In genomic region chr1:151693057-151693651, GRCh38 we compare ENCODE assay signal across 8 cellular contexts. TPM values are rescaled to one million over a fixed set of nuclear protein-coding genes. Genes with fewer than 3 reads are reported as not detected.
DNase-seq lines count a peak whose midpoint lies in the region; ATAC-seq, FAIRE-seq and TF ChIP-seq lines count a peak whose summit lies in the region.

No MANE protein-coding gene starts in this region.

- H3K4me3 ChIP-seq in endodermal cell (ENCODE audit: low read length): no peak overlapping the region
- no peak overlapping the region for H3K4me3 ChIP-seq in pancreas
- H3K4me3 ChIP-seq in MG63: no peak overlapping the region

- DNase-seq in ACHN (peak; percentile 61), GM13976 (ENCODE audit: low spot score) (no peak), NCI-H748 treated with DMSO at 0.1 percent for 48 hours (lab: John Stamatoyannopoulos, UW) (peak; percentile 6), endodermal cell (no peak), pancreas (no peak), MG63 (no peak)
- DNase-seq in stimulated activated CD4-positive, alpha-beta T cell treated with anti-CD3 and anti-CD28 coated beads, Interleukin-2, amount 100 ng/mL, for 48 hours: no peak

- H3K9me3 ChIP-seq in endodermal cell (ENCODE audit: control insufficient read depth, low read length): no peaks in the 10 kb centered on the region
- no peaks in the 10 kb centered on the region for H3K9me3 ChIP-seq in pancreas
- no peaks in the 10 kb centered on the region for H3K9me3 ChIP-seq in MG63

- H3K9ac ChIP-seq in endodermal cell (ENCODE audit: extremely low read depth, low read length, poor library complexity, severe bottlenecking): no peak overlapping the region

- peaks cover 5% of the 10 kb centered on the region for H3K4me1 Mint-ChIP-seq in endodermal cell

- in situ Hi-C loops in ACHN (cut with HindIII; ENCODE audit: low pct_ligation_motif_present, low pct_unique_long_range_greater_than_20kb, low sequenced_read_pairs) (no loop called here), GM13976 (cut with MboI; ENCODE audit: low sequenced_read_pairs, unreplicated experiment) (no loop called here)

- peaks cover 54% of the 10 kb centered on the region for H3K36me3 ChIP-seq in endodermal cell (ENCODE audit: control insufficient read depth, insufficient read depth, low read length)
- H3K36me3 ChIP-seq in pancreas: peaks cover 0 to 11% (median 4%) of the 10 kb centered on the region in 3 donors
- peaks cover 18% of the 10 kb centered on the region for H3K36me3 ChIP-seq in MG63

- FAIRE-seq in pancreas (lab: Jason Lieb, UNC): no peak

- peak in 3 of 4 donors; percentile 66 to 72 (median 69) for ATAC-seq in pancreas
- ATAC-seq in HG03520 (IDR thresholded peaks at IDR 0.05; ENCODE audit: unreplicated experiment): no peak

- H3K27me3 Mint-ChIP-seq in endodermal cell (ENCODE audit: insufficient read depth): no peaks in the 10 kb centered on the region

- H3K36me3 Mint-ChIP-seq in endodermal cell (ENCODE audit: low read depth): peaks cover 46% of the 10 kb centered on the region

- H3K27ac ChIP-seq in endodermal cell (ENCODE audit: low read depth, low read length) (no peak overlapping the region), pancreas (no peak overlapping the region)

- TF ChIP-seq CTCF in GM13976 (IDR thresholded peaks at IDR 0.05; ENCODE audit: borderline replicate concordance, control extremely low read depth, extremely low read depth, insufficient read depth, missing control alignments) (peak; percentile 29), endodermal cell (conservative IDR thresholded peaks at IDR 0.05) (peak; percentile 85), pancreas (IDR thresholded peaks at IDR 0.05) (peak in 2 of 4 donors; percentile 31 to 35)

- WGBS in endodermal cell (ENCODE audit: insufficient coverage in 1 of 2, insufficient read length in 1 of 2), 2 experiments: 54 to 87% methylated on average over 2 to 4 of the region's 4 CpGs
- 79% methylated on average over 4 of the region's 4 CpGs for WGBS in pancreas, 2 donors

- no peaks in the 10 kb centered on the region for H3K27me3 ChIP-seq in endodermal cell (ENCODE audit: control insufficient read depth, insufficient read depth, low read length, poor library complexity, severe bottlenecking)
- H3K27me3 ChIP-seq in pancreas: no peaks in the 10 kb centered on the region
- H3K27me3 ChIP-seq in MG63: no peaks in the 10 kb centered on the region

- no peaks in the 10 kb centered on the region for H3K4me1 ChIP-seq in endodermal cell (ENCODE audit: control insufficient read depth, insufficient read depth, low read length)
- no peaks in the 10 kb centered on the region for H3K4me1 ChIP-seq in pancreas

- no peak overlapping the region for H3K27ac Mint-ChIP-seq in endodermal cell

- intact Hi-C loops in pancreas (cut with DNase I): no loop called here

- H3K4me3 Mint-ChIP-seq in endodermal cell: no peak overlapping the region

- H3K9me3 Mint-ChIP-seq in endodermal cell: no peaks in the 10 kb centered on the region

RNA-seq across cellular contexts. Expression of gene CELF3, which starts 23.4 kb away (rescaled TPM):
- total RNA-seq in endodermal cell (under 1 TPM; 0.24 to 0.40 TPM), pancreas (1 to 10 TPM; 1.1 to 8.6 (median 3.6) TPM)
- polyA plus RNA-seq in endodermal cell (2013, experiment 1 of 2): 40.3 TPM
- 27.6 TPM for polyA plus RNA-seq in endodermal cell (2013, experiment 2 of 2)
- polyA plus RNA-seq in pancreas: 10 to 100 TPM; 39.2 to 76.3 TPM
- not detected in 2 replicates for total RNA-seq in MG63 (2014; rRNA removed; shearing (Covaris generic); ENCODE audit: low replicate concordance)

RNA-seq across cellular contexts. Expression of gene RIIAD1, which starts 28.2 kb away (rescaled TPM):
- total RNA-seq in endodermal cell: not detected
- polyA plus RNA-seq in endodermal cell (2013, experiment 1 of 2): 0.89 TPM
- polyA plus RNA-seq in endodermal cell (2013, experiment 2 of 2): 0.87 TPM
- under 1 TPM in 4 of 6 donors, not detected in 2; 0.56 to 0.69 (median 0.63) TPM for total RNA-seq in pancreas
- polyA plus RNA-seq in pancreas: 1 to 10 TPM; 3.7 to 7.5 TPM
- not detected in 2 replicates for total RNA-seq in MG63 (2014; rRNA removed; shearing (Covaris generic); ENCODE audit: low replicate concordance)

Comparison
In these comparisons a context has a peak if more than half of its experiments do, and no peak if none do; other contexts are left out.
1. DNase-seq: peak in ACHN (single experiment) and NCI-H748 treated with DMSO at 0.1 percent for 48 hours (single experiment); none in GM13976 (single experiment), endodermal cell (single experiment), pancreas (0 of 6), MG63 (single experiment) and stimulated activated CD4-positive, alpha-beta T cell treated with anti-CD3 and anti-CD28 coated beads, Interleukin-2, amount 100 ng/mL, for 48 hours (0 of 2).